ENCODE assay signal across 17 cellular contexts in the genomic region with DNA sequence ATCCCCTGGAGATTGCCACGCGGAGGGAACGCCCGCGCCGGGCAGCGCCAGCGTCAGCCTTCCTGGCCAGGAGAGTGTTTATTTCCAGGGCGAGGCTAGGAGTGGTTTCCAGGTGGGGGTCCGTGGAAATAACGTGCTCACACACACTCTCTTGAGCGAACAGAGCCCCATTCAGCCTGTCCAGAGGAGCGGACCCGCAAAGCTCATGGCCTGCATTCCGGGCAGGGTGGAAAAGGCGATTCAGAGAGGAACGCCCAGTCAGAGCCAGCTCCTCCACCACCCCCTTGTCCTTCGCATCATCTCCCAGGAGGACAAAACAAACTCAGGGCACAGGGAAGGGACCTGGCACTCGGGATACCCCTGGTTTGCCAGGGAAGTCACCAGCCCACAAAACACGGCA. TPM values are rescaled to one million over a fixed set of nuclear protein-coding genes. Genes with fewer than 3 reads are reported as not detected.
DNase-seq lines count a peak whose midpoint lies in the region; ATAC-seq and TF ChIP-seq lines count a peak whose summit lies in the region.
"Had no signal": no experiment of that assay in that cellular context is flagged by ENCODE, and none has a peak within 500 bp of the region (broad histone marks: within the 10 kb centered on the region; RNA-seq: fewer than 3 reads in every experiment).

No MANE protein-coding gene starts in this region.

- peaks cover 0 to 37% of the 10 kb centered on the region in 2 donors for H3K9me3 ChIP-seq in neuronal stem cell (replicated peaks in 1 of 2; ENCODE audit: control insufficient read depth in 2 of 2, insufficient read depth in 1 of 2, low read depth in 1 of 2, low read length in 2 of 2)
- H3K9me3 ChIP-seq: BE2C had no signal

- WGBS in neuronal stem cell (ENCODE audit: extremely low coverage in 2 of 2, insufficient read length in 2 of 2, insufficient replicate concordance in 1 of 2), 2 donors, result no CpG with 5 or more reads among the region's 20 CpGs

- peak; percentile 55 for DNase-seq in chondrocyte (ENCODE audit: low spot score)
- DNase-seq in neuronal stem cell (ENCODE audit: low spot score), result no peak
- DNase-seq in COLO668 (lab: John Stamatoyannopoulos, UW; ENCODE audit: unreplicated experiment), result no peak
- DNase-seq: ACHN; BE2C; CD4-positive, alpha-beta T cell; DMS153; DMS79; GDM1; GM23248; HCEC 1CT had no signal

- peak overlapping the region; percentile 60 for H3K18ac ChIP-seq in neuronal stem cell (ENCODE audit: low read length)

- H3K14ac ChIP-seq in neuronal stem cell (ENCODE audit: low read length), result no peak overlapping the region

- H4K91ac ChIP-seq in neuronal stem cell (ENCODE audit: low read depth, low read length, poor library complexity), result no peak overlapping the region

- H3K4ac ChIP-seq in neuronal stem cell (ENCODE audit: low read length), result no peak overlapping the region

- ATAC-seq in HG03571 (IDR thresholded peaks at IDR 0.05; ENCODE audit: unreplicated experiment), result no peak
- ATAC-seq in HG03025 (IDR thresholded peaks at IDR 0.05; ENCODE audit: low FRiP score, unreplicated experiment), result no peak

- no peak overlapping the region for H3K4me2 ChIP-seq in neuronal stem cell (ENCODE audit: insufficient read depth, low read length, poor library complexity, severe bottlenecking)

- no peak overlapping the region for H3K4me3 Mint-ChIP-seq in brain
- H3K4me3 Mint-ChIP-seq in chondrocyte (ENCODE audit: unreplicated experiment), result no peak overlapping the region
- peak overlapping the region in 1 of 3 experiments; percentile 14 for H3K4me3 Mint-ChIP-seq in nephron
- H3K4me3 Mint-ChIP-seq: CD4-positive, alpha-beta T cell had no signal

- TF ChIP-seq CTCF in brain (conservative IDR thresholded peaks at IDR 0.05) (no peak), chondrocyte (IDR thresholded peaks at IDR 0.05) (no peak), nephron (IDR thresholded peaks at IDR 0.05; ENCODE audit: unreplicated experiment in 3 of 3) (no peak)

- H3K36me3 ChIP-seq in neuronal stem cell (replicated peaks in 1 of 2; ENCODE audit: control insufficient read depth in 2 of 2, insufficient read depth in 2 of 2, low read length in 2 of 2), result peaks cover 4 to 6% of the 10 kb centered on the region in 2 donors
- H3K36me3 ChIP-seq: BE2C had no signal

- H2BK120ac ChIP-seq in neuronal stem cell (ENCODE audit: low read depth, low read length), result no peak overlapping the region

- H3K27me3 ChIP-seq in neuronal stem cell (ENCODE audit: control insufficient read depth in 3 of 3, insufficient read depth in 3 of 3, low read depth in 1 of 3, low read length in 3 of 3), result no peaks in the 10 kb centered on the region
- H3K27me3 ChIP-seq: BE2C had no signal

- H4K8ac ChIP-seq in neuronal stem cell (ENCODE audit: low read depth, low read length), result no peak overlapping the region

- H2BK5ac ChIP-seq in neuronal stem cell (ENCODE audit: low read length), result no peak overlapping the region

- H3K27ac ChIP-seq in neuronal stem cell (replicated peaks; ENCODE audit: low read length), result no peak overlapping the region
- H3K27ac ChIP-seq: C4-2B, GM23248, HL-60 had no signal

- no peak overlapping the region for H2BK12ac ChIP-seq in neuronal stem cell (ENCODE audit: low read length)

- H3K4me1 ChIP-seq in neuronal stem cell (ENCODE audit: control insufficient read depth in 2 of 2, insufficient read depth in 1 of 2, low read depth in 1 of 2, low read length in 2 of 2), result peaks cover 2 to 18% of the 10 kb centered on the region in 2 donors

- H3K36me3 Mint-ChIP-seq in brain (peaks cover 25% of the 10 kb centered on the region), chondrocyte (ENCODE audit: low read depth) (no peaks in the 10 kb centered on the region), nephron (ENCODE audit: low read depth) (peaks cover 4% of the 10 kb centered on the region)

- no peak overlapping the region for H3K23ac ChIP-seq in neuronal stem cell (ENCODE audit: low read depth, low read length, poor library complexity)

- H3K9ac ChIP-seq in neuronal stem cell (ENCODE audit: low read depth, low read length, poor library complexity), result no peak overlapping the region
- H3K9ac ChIP-seq: GM23248 had no signal

- H3K4me3 ChIP-seq in neuronal stem cell (ENCODE audit: low read length in 2 of 2), result no peak overlapping the region
- H3K4me3 ChIP-seq: GM23248 had no signal

- H3K79me1 ChIP-seq in neuronal stem cell (ENCODE audit: low read depth, low read length), result peaks cover 21% of the 10 kb centered on the region

- H3K27me3 Mint-ChIP-seq in brain (no peaks in the 10 kb centered on the region), chondrocyte (ENCODE audit: low read depth) (no peaks in the 10 kb centered on the region), nephron (ENCODE audit: low read depth) (no peaks in the 10 kb centered on the region)
- H3K27me3 Mint-ChIP-seq: CD4-positive, alpha-beta T cell had no signal

- H2AFZ ChIP-seq in neuronal stem cell (ENCODE audit: low read length), result no peak overlapping the region
- H2AFZ ChIP-seq: GM23248 had no signal

- H3K27ac Mint-ChIP-seq in brain (peak overlapping the region in 3 of 5 experiments; percentile 5 to 85 (median 62)), chondrocyte (ENCODE audit: unreplicated experiment) (no peak overlapping the region), nephron (peak overlapping the region; percentile 8 to 58 (median 35))
- H3K27ac Mint-ChIP-seq: CD4-positive, alpha-beta T cell had no signal

- no peak overlapping the region for H2BK15ac ChIP-seq in neuronal stem cell (ENCODE audit: low read length)

- peaks cover 64% of the 10 kb centered on the region for H3K4me1 Mint-ChIP-seq in brain
- H3K4me1 Mint-ChIP-seq in chondrocyte (ENCODE audit: low read depth), result peaks cover 11% of the 10 kb centered on the region
- H3K4me1 Mint-ChIP-seq in nephron, result peaks cover 71% of the 10 kb centered on the region

- peaks cover 0 to 4% (median 0%) of the 10 kb centered on the region in 5 experiments for H3K9me3 Mint-ChIP-seq in brain
- H3K9me3 Mint-ChIP-seq in chondrocyte (ENCODE audit: low read depth), result no peaks in the 10 kb centered on the region
- H3K9me3 Mint-ChIP-seq in nephron, result no peaks in the 10 kb centered on the region
- H3K9me3 Mint-ChIP-seq: CD4-positive, alpha-beta T cell had no signal

- H2AK5ac ChIP-seq in neuronal stem cell (ENCODE audit: low read depth, low read length), result no peak overlapping the region

RNA-seq across cellular contexts. Expression of a gene that starts 40.2 kb away (rescaled TPM):
- polyA plus RNA-seq in brain (ENCODE audit: insufficient read depth, low read depth, low replicate concordance), result 11.0 TPM
- 15.8 to 38.5 TPM (median 16.2 TPM) in 3 replicates for total RNA-seq in chondrocyte
- polyA plus RNA-seq in neuronal stem cell (2013, experiment 1 of 2), result 31.6 TPM
- 34.6 TPM for polyA plus RNA-seq in neuronal stem cell (2013, experiment 2 of 2)
